ENCODE assay signal across 20 cellular contexts in genomic region chr10:89773081-89773480, GRCh38.
A peak's percentile ranks its signal among the peaks of the same experiment; 100 is the strongest.
DNase-seq lines count a peak whose midpoint lies in the region; ATAC-seq, FAIRE-seq and TF ChIP-seq lines count a peak whose summit lies in the region.
"Had no signal": no experiment of that assay in that cellular context is flagged by ENCODE, and none has a peak within 500 bp of the region (broad histone marks: within the 10 kb centered on the region; RNA-seq: fewer than 3 reads in every experiment).

No MANE protein-coding gene starts in this region.

- H3K4me3 ChIP-seq in IMR-90 (ENCODE audit: insufficient read depth, low read depth, low read length) (no peak overlapping the region), bronchial epithelial cell (ENCODE audit: low read depth, low read length) (no peak overlapping the region)
- H3K4me3 ChIP-seq: HAP-1, PC-9 had no signal

- H3K9me1 ChIP-seq in IMR-90 (ENCODE audit: insufficient read depth, low read length), result no peaks in the 10 kb centered on the region

- no peak overlapping the region for H3K27ac ChIP-seq in IMR-90 (ENCODE audit: insufficient read depth, low read length)
- no peak overlapping the region for H3K27ac ChIP-seq in foreskin keratinocyte
- H3K27ac ChIP-seq: KMS-11, PC-9 had no signal

- H3K27me3 ChIP-seq in IMR-90 (ENCODE audit: control insufficient read depth, insufficient read depth, low read length) (no peaks in the 10 kb centered on the region), bronchial epithelial cell (ENCODE audit: control insufficient read depth, insufficient read depth, low read length) (no peaks in the 10 kb centered on the region), foreskin keratinocyte (no peaks in the 10 kb centered on the region)
- H3K27me3 ChIP-seq: BE2C had no signal

- no peak overlapping the region for H4K5ac ChIP-seq in IMR-90 (ENCODE audit: low read depth, low read length)

- H2BK15ac ChIP-seq in IMR-90 (ENCODE audit: low read depth, low read length), result no peak overlapping the region

- DNase-seq in IMR-90, result peak; percentile 35
- peak; percentile 66 for DNase-seq in bronchial epithelial cell (ENCODE audit: low read depth)
- DNase-seq in foreskin keratinocyte, result peak in 1 of 2 donors; percentile 24
- DNase-seq in stimulated activated naive B cell treated with anti-CD40 and anti-IgM and Interleukin-4, amounts not matched to agents 10 μg/mL and 1 μg/mL and 100 μg/mL, for 72 hours, result no peak
- no peak for DNase-seq in islet precursor cell
- DNase-seq in OCI-M2 (lab: John Stamatoyannopoulos, UW; ENCODE audit: unreplicated experiment), result no peak
- no peak for DNase-seq in hepatic stellate cell (ENCODE audit: low spot score)
- DNase-seq: BE2C; CD8-positive, alpha-beta T cell; DMS79 treated with DMSO at 0.1 percent for 48 hours; GF-D8; NCI-H1105 treated with DMSO at 0.1 percent for 48 hours; NCI-H187 treated with DMSO at 0.1 percent for 48 hours; NCI-H446 treated with DMSO at 0.1 percent for 48 hours; NCI-H748 treated with DMSO at 0.1 percent for 48 hours; PC-9 had no signal

- no peak overlapping the region for H2AK5ac ChIP-seq in IMR-90 (ENCODE audit: low read depth, low read length)

- intact Hi-C loops in IMR-90 (cut with micrococcal nuclease), result no loop called here

- H3K27me3 Mint-ChIP-seq in stimulated activated naive B cell treated with anti-CD40 and anti-IgM and Interleukin-4, amounts not matched to agents 10 μg/mL and 1 μg/mL and 100 μg/mL, for 72 hours, result no peaks in the 10 kb centered on the region

- H3K18ac ChIP-seq in IMR-90 (ENCODE audit: low read depth, low read length), result no peak overlapping the region

- no peaks in the 10 kb centered on the region for H3K36me3 ChIP-seq in IMR-90 (ENCODE audit: control insufficient read depth, insufficient read depth, low read length)
- H3K36me3 ChIP-seq in bronchial epithelial cell (ENCODE audit: control insufficient read depth, insufficient read depth, low read length), result no peaks in the 10 kb centered on the region

- TF ChIP-seq RAD21 in IMR-90 (IDR thresholded peaks at IDR 0.05; ENCODE audit: low read length), result no peak

- POLR2A ChIA-PET in IMR-90 (lab: Charles Lee; ENCODE audit: unreplicated experiment), result interaction anchor here (0.5 kb wide), 1 partner anchor 8 kb away, joined by 3 read pairs; no protein-coding TSS in a partner anchor

- H3K4ac ChIP-seq in IMR-90 (ENCODE audit: low read depth, low read length), result no peak overlapping the region

- H4K8ac ChIP-seq in IMR-90 (ENCODE audit: low read depth in 2 of 2, low read length in 2 of 2), result no peak overlapping the region

- peaks cover 2 to 10% of the 10 kb centered on the region in 2 donors for H3K4me1 Mint-ChIP-seq in stimulated activated naive B cell treated with anti-CD40 and anti-IgM and Interleukin-4, amounts not matched to agents 10 μg/mL and 1 μg/mL and 100 μg/mL, for 72 hours

- no peak overlapping the region for H2AK9ac ChIP-seq in IMR-90 (replicated peaks; ENCODE audit: low read depth, low read length, poor library complexity)

- no peaks in the 10 kb centered on the region for H4K20me1 ChIP-seq in IMR-90 (ENCODE audit: insufficient read depth, low read length)

- CTCF ChIA-PET in IMR-90 (lab: Yijun Ruan, JAX), result interaction anchor here (0.7 kb wide), 1 partner anchor 1422 kb away, joined by 3 read pairs; no protein-coding TSS in a partner anchor

- ATAC-seq in IMR-90 (ENCODE audit: low read depth) (peak; percentile 27; the same call in 1 of the 2 replicates), foreskin keratinocyte (peak; percentile 44)
- ATAC-seq in stimulated activated naive B cell treated with anti-CD40 and anti-IgM and Interleukin-4, amounts not matched to agents 10 μg/mL and 1 μg/mL and 100 μg/mL, for 72 hours (replicated peaks), result no peak
- ATAC-seq: CD8-positive, alpha-beta T cell had no signal

- BruUV-seq in IMR-90 (replicated peaks; lab: Mats Ljungman, UMichigan), result no TSS peak

- no peaks in the 10 kb centered on the region; a peak in 1 of 4 replicates for H3K79me1 ChIP-seq in IMR-90 (ENCODE audit: low read depth in 1 of 2, low read length in 2 of 2)

- dilution Hi-C loops in IMR-90 (cut with HindIII; ENCODE audit: low sequenced_read_pairs, unreplicated experiment), result no loop called here

- TF ChIP-seq POLR2A in IMR-90 (IDR thresholded peaks at IDR 0.05; ENCODE audit: low read depth, low read length), result no peak

- H3K4me1 ChIP-seq in IMR-90 (ENCODE audit: control insufficient read depth, insufficient read depth, low read length), result no peaks in the 10 kb centered on the region
- peaks cover 6% of the 10 kb centered on the region for H3K4me1 ChIP-seq in foreskin keratinocyte
- H3K4me1 ChIP-seq: BE2C, HAP-1 had no signal

- in situ Hi-C loops in IMR-90 (cut with MboI; ENCODE audit: low sequenced_read_pairs), result no loop called here

- H3K27ac Mint-ChIP-seq in stimulated activated naive B cell treated with anti-CD40 and anti-IgM and Interleukin-4, amounts not matched to agents 10 μg/mL and 1 μg/mL and 100 μg/mL, for 72 hours, result peak overlapping the region; percentile 56
- H3K27ac Mint-ChIP-seq: CD8-positive, alpha-beta T cell had no signal

- no peak overlapping the region for H2BK120ac ChIP-seq in IMR-90 (ENCODE audit: low read depth, low read length)

- H3K56ac ChIP-seq in IMR-90 (ENCODE audit: extremely low read depth, insufficient read depth, low read length), result no peak overlapping the region

- no peak overlapping the region for H3K4me3 Mint-ChIP-seq in stimulated activated naive B cell treated with anti-CD40 and anti-IgM and Interleukin-4, amounts not matched to agents 10 μg/mL and 1 μg/mL and 100 μg/mL, for 72 hours
- H3K4me3 Mint-ChIP-seq: CD8-positive, alpha-beta T cell had no signal

- no peak overlapping the region for H3K14ac ChIP-seq in IMR-90 (replicated peaks; ENCODE audit: low read depth, low read length)

- FAIRE-seq in bronchial epithelial cell (lab: Jason Lieb, UNC), result no peak
- FAIRE-seq: D721Med, GM19239 had no signal

- H3K23ac ChIP-seq in IMR-90 (ENCODE audit: low read depth, low read length), result no peak overlapping the region

- no peak overlapping the region for H4K91ac ChIP-seq in IMR-90 (ENCODE audit: insufficient read depth, low read depth, low read length)

- no peaks in the 10 kb centered on the region for H3K9me3 ChIP-seq in IMR-90 (ENCODE audit: control insufficient read depth, insufficient read depth, low read length)
- H3K9me3 ChIP-seq: BE2C, HAP-1 had no signal

- TF ChIP-seq CTCF in IMR-90 (conservative IDR thresholded peaks at IDR 0.05; ENCODE audit: low read depth, low read length) (no peak), bronchial epithelial cell (IDR thresholded peaks at IDR 0.05; ENCODE audit: insufficient read depth, low read length, severe bottlenecking) (no peak), foreskin keratinocyte (conservative IDR thresholded peaks at IDR 0.05) (no peak)

- H2AFZ ChIP-seq in IMR-90 (replicated peaks; ENCODE audit: low read length, poor library complexity), result no peak overlapping the region
- H2AFZ ChIP-seq: PC-9 had no signal

- peaks cover 45 to 49% of the 10 kb centered on the region in 2 donors for H3K36me3 Mint-ChIP-seq in stimulated activated naive B cell treated with anti-CD40 and anti-IgM and Interleukin-4, amounts not matched to agents 10 μg/mL and 1 μg/mL and 100 μg/mL, for 72 hours

- H3K9me3 Mint-ChIP-seq in stimulated activated naive B cell treated with anti-CD40 and anti-IgM and Interleukin-4, amounts not matched to agents 10 μg/mL and 1 μg/mL and 100 μg/mL, for 72 hours, result peaks cover 0 to 3% of the 10 kb centered on the region in 2 donors
- H3K9me3 Mint-ChIP-seq: CD8-positive, alpha-beta T cell had no signal

- no peak overlapping the region for H2BK5ac ChIP-seq in IMR-90 (ENCODE audit: low read depth, low read length, poor library complexity, severe bottlenecking)

- WGBS in IMR-90 (ENCODE audit: extremely low coverage in 2 of 2, insufficient read length in 1 of 2), 2 experiments, result no CpG with 5 or more reads among the region's 1 CpG

- H3K9ac ChIP-seq in IMR-90 (ENCODE audit: low read depth, low read length), result no peak overlapping the region
- H3K9ac ChIP-seq: KMS-11 had no signal

- H2BK20ac ChIP-seq in IMR-90 (ENCODE audit: low read depth, low read length), result no peak overlapping the region

- H3K4me2 ChIP-seq in IMR-90 (ENCODE audit: low read depth, low read length), result no peak overlapping the region
- H3K4me2 ChIP-seq: KMS-11, PC-9 had no signal

TF ChIP-seq in IMR-90, 13 proteins besides CTCF, POLR2A, EP300 and RAD21:
- TF ChIP-seq CEBPB (IDR thresholded peaks at IDR 0.05; ENCODE audit: low read depth, low read length) (no peak), MAFK (IDR thresholded peaks at IDR 0.05; ENCODE audit: low read depth, low read length) (peak; percentile 30; the same call in 1 of the 2 replicates)

Comparison
In these comparisons a context has a peak if more than half of its experiments do, and no peak if none do; other contexts are left out.
1. ATAC-seq: peak in IMR-90 (single experiment) and foreskin keratinocyte (single experiment); none in stimulated activated naive B cell treated with anti-CD40 and anti-IgM and Interleukin-4, amounts not matched to agents 10 μg/mL and 1 μg/mL and 100 μg/mL, for 72 hours (0 of 2).
2. DNase-seq: peak in IMR-90 (single experiment) and bronchial epithelial cell (single experiment); none in stimulated activated naive B cell treated with anti-CD40 and anti-IgM and Interleukin-4, amounts not matched to agents 10 μg/mL and 1 μg/mL and 100 μg/mL, for 72 hours (single experiment), islet precursor cell (single experiment), OCI-M2 (single experiment) and hepatic stellate cell (single experiment).